In the genomic region with DNA sequence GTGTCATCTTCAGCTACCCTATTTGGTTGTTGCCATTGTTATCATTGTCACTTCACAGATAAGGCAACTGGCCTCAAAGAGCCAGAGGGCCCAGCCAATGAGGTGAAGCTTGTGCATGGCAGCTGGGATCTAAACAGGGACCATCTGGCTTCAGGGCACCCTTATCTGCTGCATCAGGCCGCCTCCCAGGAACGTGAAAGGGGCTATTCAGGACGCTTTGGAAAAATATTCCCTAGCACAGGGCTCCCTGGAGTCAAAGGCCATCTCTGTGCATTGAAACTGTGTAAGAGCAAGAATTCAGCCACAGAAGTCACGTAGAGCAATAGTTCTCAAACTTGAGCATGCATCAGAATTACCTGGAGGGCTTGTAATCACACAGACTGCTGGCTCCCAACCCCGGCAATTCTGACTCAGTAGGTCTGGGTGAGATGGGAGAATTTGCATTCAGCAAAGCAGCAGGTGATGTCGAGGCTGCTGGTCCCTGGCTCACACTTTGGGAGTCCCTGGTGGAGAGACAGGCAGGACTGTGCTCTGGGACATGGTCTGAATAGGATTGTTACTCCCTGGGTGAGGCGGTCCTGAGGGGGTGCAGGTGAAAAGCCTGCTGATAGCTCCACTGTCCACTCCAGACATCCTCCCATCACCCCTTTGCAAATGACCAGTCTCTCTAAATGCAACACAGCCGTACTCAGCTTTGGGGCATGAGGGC, we compare ENCODE assay signal across 22 cellular contexts.
"Had no signal": no experiment of that assay in that cellular context is flagged by ENCODE, and none has a peak within 500 bp of the region (broad histone marks: within the 10 kb centered on the region; RNA-seq: fewer than 3 reads in every experiment).

No MANE protein-coding gene starts in this region.

- FAIRE-seq: endometrium, kidney had no signal

- H3K27ac ChIP-seq: brain microvascular endothelial cell, colonic mucosa, gastrocnemius medialis, prostate gland, right atrium auricular region, thyroid gland had no signal

- H3K9me3 ChIP-seq: colonic mucosa, gastrocnemius medialis, prostate gland, right atrium auricular region, thyroid gland had no signal

- H3K4me1 ChIP-seq: colonic mucosa, gastrocnemius medialis, prostate gland, right atrium auricular region had no signal

- H3K9me3 Mint-ChIP-seq: activated T-cell treated with anti-CD3 and anti-CD28 coated beads, Interleukin-2, amount 50 U/mL, for 72 hours; central memory CD8-positive, alpha-beta T cell had no signal

- H3K36me3 ChIP-seq: brain microvascular endothelial cell, colonic mucosa, gastrocnemius medialis, prostate gland, right atrium auricular region, thyroid gland had no signal

- H3K27me3 ChIP-seq: brain microvascular endothelial cell, colonic mucosa, gastrocnemius medialis, right atrium auricular region, thyroid gland had no signal

- ATAC-seq: activated CD4-positive, CD25-positive, alpha-beta regulatory T cell treated with anti-CD3 and anti-CD28 coated beads, Interleukin-2, amount 50 U/mL, for 24 hours; activated T-cell treated with anti-CD3 and anti-CD28 coated beads, Interleukin-2, amount 50 U/mL, for 72 hours; gastrocnemius medialis; left lobe of liver had no signal

- H3K4me3 Mint-ChIP-seq: activated T-cell treated with anti-CD3 and anti-CD28 coated beads, Interleukin-2, amount 50 U/mL, for 72 hours; central memory CD8-positive, alpha-beta T cell; nephron progenitor cell had no signal

- H3K4me1 Mint-ChIP-seq: central memory CD8-positive, alpha-beta T cell had no signal

- DNase-seq: activated CD4-positive, alpha-beta T cell treated with anti-CD3 and anti-CD28 coated beads, Interleukin-2, amount 50 U/mL, for 1 hour; activated effector memory CD4-positive, alpha-beta T cell treated with anti-CD3 and anti-CD28 coated beads, Interleukin-2, amount 50 U/mL, for 16 hours; activated naive CD4-positive, alpha-beta T cell treated with anti-CD3 and anti-CD28 coated beads, Interleukin-2, amount 50 U/mL, for 16 hours; activated T-cell treated with anti-CD3 and anti-CD28 coated beads, Interleukin-2, amount 50 U/mL, for 72 hours; aorta; brain microvascular endothelial cell; colonic mucosa; gastrocnemius medialis; kidney; midbrain; nephron progenitor cell; stimulated activated CD4-positive, alpha-beta T cell treated with anti-CD3 and anti-CD28 coated beads, Interleukin-2, amount 100 ng/mL, for 24 hours; stimulated activated naive CD4-positive, alpha-beta T cell treated with Interleukin-2 at 50 U/mL for 16 hours; T1000; thyroid gland had no signal

- H3K27ac Mint-ChIP-seq: activated T-cell treated with anti-CD3 and anti-CD28 coated beads, Interleukin-2, amount 50 U/mL, for 72 hours had no signal

- H3K4me3 ChIP-seq: colonic mucosa, gastrocnemius medialis, lung, prostate gland, right atrium auricular region, thyroid gland had no signal
